12 cellular contexts compared by ENCODE assay signal in genomic region chr22:47328550-47329243, GRCh38.
DNase-seq lines count a peak whose midpoint lies in the region; ATAC-seq, FAIRE-seq and TF ChIP-seq lines count a peak whose summit lies in the region.
"Had no signal": no experiment of that assay in that cellular context is flagged by ENCODE, and none has a peak within 500 bp of the region (broad histone marks: within the 10 kb centered on the region; RNA-seq: fewer than 3 reads in every experiment).

No MANE protein-coding gene starts in this region.

- H3K36me3 ChIP-seq in adipocyte (ENCODE audit: control insufficient read depth, insufficient read depth, low read length, severe bottlenecking) = no peaks in the 10 kb centered on the region
- H3K36me3 ChIP-seq in keratinocyte (ENCODE audit: control insufficient read depth in 2 of 2, extremely low read depth in 1 of 2, insufficient read depth in 2 of 2, low read length in 2 of 2) = no peaks in the 10 kb centered on the region
- H3K36me3 ChIP-seq: neutrophil had no signal

- peaks cover 7% of the 10 kb centered on the region for H3K9me3 ChIP-seq in adipocyte (ENCODE audit: control insufficient read depth, low read length)
- peaks cover 4% of the 10 kb centered on the region for H3K9me3 ChIP-seq in keratinocyte (ENCODE audit: control insufficient read depth, low read depth, low read length)
- H3K9me3 ChIP-seq: neutrophil had no signal

- H3K4me1 ChIP-seq in adipocyte (ENCODE audit: control insufficient read depth, insufficient read depth, low read length) (peaks cover 19% of the 10 kb centered on the region), keratinocyte (ENCODE audit: control insufficient read depth, extremely low read depth, insufficient read depth, low read length) (peaks cover 6% of the 10 kb centered on the region)

- peak overlapping the region; percentile 61 for H3K27ac ChIP-seq in keratinocyte (ENCODE audit: control insufficient read depth, insufficient read depth, low read length)
- H3K27ac ChIP-seq: neutrophil had no signal

- TF ChIP-seq CTCF in keratinocyte (optimal IDR thresholded peaks at IDR 0.05 in 1 of 3, IDR thresholded peaks at IDR 0.05 in 1 of 3, conservative IDR thresholded peaks at IDR 0.05 in 1 of 3; ENCODE audit: extremely low read depth in 1 of 3, insufficient read depth in 2 of 3, low read length in 3 of 3) = no peak

- H3K9me1 ChIP-seq in keratinocyte (ENCODE audit: control insufficient read depth, extremely low read depth, insufficient read depth, low read length) = no peaks in the 10 kb centered on the region

- FAIRE-seq in keratinocyte (lab: Jason Lieb, UNC) = no peak
- FAIRE-seq: TTC549 had no signal

- H3K4me2 ChIP-seq in keratinocyte (ENCODE audit: control insufficient read depth, extremely low read depth, insufficient read depth, low read depth, low read length) = no peak overlapping the region

- no peak for ATAC-seq in HG03280 (IDR thresholded peaks at IDR 0.05; ENCODE audit: unreplicated experiment)

- no peaks in the 10 kb centered on the region for H4K20me1 ChIP-seq in keratinocyte (ENCODE audit: control insufficient read depth, extremely low read depth, insufficient read depth, low read length)

- H2AFZ ChIP-seq in keratinocyte (ENCODE audit: control insufficient read depth, low read length) = peak overlapping the region; percentile 55

- no peaks in the 10 kb centered on the region for H3K79me2 ChIP-seq in keratinocyte (ENCODE audit: control insufficient read depth, insufficient read depth, low read length)

- H3K4me3 ChIP-seq in adipocyte (ENCODE audit: low read length) (peak overlapping the region; percentile 42), keratinocyte (ENCODE audit: control insufficient read depth in 2 of 3, extremely low read depth in 1 of 3, insufficient read depth in 2 of 3, low read depth in 1 of 3, low read length in 3 of 3) (peak overlapping the region in 1 of 3 experiments; percentile 17)

- dilution Hi-C loops in keratinocyte (cut with MboI; ENCODE audit: extremely low pct_ligation_motif_present, low sequenced_read_pairs) = no loop called here

- peak; percentile 90 for DNase-seq in AG08395 (ENCODE audit: low spot score)
- DNase-seq in HT1080 (ENCODE audit: low read depth) = peak; percentile 98
- peak; percentile 88 for DNase-seq in adipocyte (ENCODE audit: low read depth)
- peak; percentile 11 for DNase-seq in keratinocyte (ENCODE audit: low read depth, low spot score)
- no peak for DNase-seq in activated naive CD4-positive, alpha-beta T cell treated with Interleukin-2 at 50 U/mL for 16 hours
- DNase-seq in stimulated activated CD4-positive, alpha-beta T cell treated with anti-CD3 and anti-CD28 coated beads, Interleukin-15, amount 100 ng/mL, for 24 hours = no peak
- no peak for DNase-seq in NCI-H2171 treated with DMSO at 0.1 percent for 48 hours (lab: John Stamatoyannopoulos, UW)
- DNase-seq: hippocampal formation; stimulated activated CD8-positive, alpha-beta memory T cell treated with anti-CD3 and anti-CD28 coated beads, Interleukin-4, amount 100 ng/mL, for 48 hours had no signal

- H3K9ac ChIP-seq in adipocyte (ENCODE audit: low read length) (no peak overlapping the region), keratinocyte (ENCODE audit: control insufficient read depth, extremely low read depth, insufficient read depth, low read length) (peak overlapping the region; percentile 51)

- H3K27me3 ChIP-seq in adipocyte (replicated peaks; ENCODE audit: control insufficient read depth, insufficient read depth, low read length) (peaks cover 4% of the 10 kb centered on the region), keratinocyte (ENCODE audit: control insufficient read depth, extremely low read depth, insufficient read depth, low read length) (no peaks in the 10 kb centered on the region)
- H3K27me3 ChIP-seq: neutrophil had no signal

Comparison
In these comparisons a context has a peak if more than half of its experiments do, and no peak if none do; other contexts are left out.
1. DNase-seq: peak in AG08395 (single experiment), HT1080 (single experiment), adipocyte (single experiment) and keratinocyte (single experiment); none in activated naive CD4-positive, alpha-beta T cell treated with Interleukin-2 at 50 U/mL for 16 hours (single experiment), stimulated activated CD4-positive, alpha-beta T cell treated with anti-CD3 and anti-CD28 coated beads, Interleukin-15, amount 100 ng/mL, for 24 hours (single experiment) and NCI-H2171 treated with DMSO at 0.1 percent for 48 hours (single experiment).